ENCODE assay signal across 12 cellular contexts in the genomic region with DNA sequence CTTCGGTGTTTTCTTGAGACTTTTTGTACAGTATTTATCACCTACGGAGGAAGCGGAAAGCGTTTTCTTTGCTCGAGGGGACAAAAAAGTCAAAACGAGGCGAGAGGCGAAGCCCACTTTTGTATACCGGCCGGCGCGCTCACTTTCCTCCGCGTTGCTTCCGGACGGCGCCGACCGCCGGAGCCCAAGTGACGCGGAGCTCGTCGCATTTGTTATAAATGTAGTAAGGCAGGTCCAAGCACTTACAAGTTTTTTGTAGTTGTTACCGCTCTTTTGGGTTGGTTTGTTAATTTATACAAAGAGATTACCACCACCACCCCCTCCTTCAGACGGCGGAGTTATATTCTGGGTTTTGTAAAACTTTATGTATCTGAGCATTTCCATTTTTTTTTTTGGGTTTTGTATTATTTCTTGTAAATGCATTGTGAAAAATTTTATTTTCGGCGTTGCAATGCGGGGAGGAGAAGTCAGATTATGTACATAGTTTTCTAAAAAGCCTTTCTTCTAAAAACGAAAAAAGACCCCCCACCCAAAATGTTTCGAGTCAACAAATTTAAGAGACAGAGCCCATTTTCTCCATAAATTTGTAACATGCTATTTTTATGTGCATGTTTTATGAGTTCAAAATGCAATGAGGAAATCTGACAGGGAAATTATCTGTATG. TPM values are rescaled to one million over a fixed set of nuclear protein-coding genes. Genes with fewer than 3 reads are reported as not detected.
DNase-seq lines count a peak whose midpoint lies in the region; ATAC-seq and TF ChIP-seq lines count a peak whose summit lies in the region.
"Had no signal": no experiment of that assay in that cellular context is flagged by ENCODE, and none has a peak within 500 bp of the region (broad histone marks: within the 10 kb centered on the region; RNA-seq: fewer than 3 reads in every experiment).

No MANE protein-coding gene starts in this region.

- H3K27me3 ChIP-seq in esophagus muscularis mucosa, result peaks cover 0 to 95% (median 64%) of the 10 kb centered on the region in 4 donors
- peaks cover 0 to 100% (median 87%) of the 10 kb centered on the region in 7 donors for H3K27me3 ChIP-seq in spleen (replicated peaks in 1 of 7)

- H3K36me3 ChIP-seq in esophagus muscularis mucosa, result no peaks in the 10 kb centered on the region
- H3K36me3 ChIP-seq in spleen, result no peaks in the 10 kb centered on the region
- H3K36me3 ChIP-seq: Peyer's patch, vagina had no signal

- no peak for TF ChIP-seq CTCF in esophagus muscularis mucosa (IDR thresholded peaks at IDR 0.05)
- TF ChIP-seq CTCF in spleen (IDR thresholded peaks at IDR 0.05 in 8 of 11, conservative IDR thresholded peaks at IDR 0.05 in 3 of 11), result no peak

- peaks cover 12% of the 10 kb centered on the region for H3K36me3 Mint-ChIP-seq in activated CD8-positive, alpha-beta memory T cell treated with anti-CD3 and anti-CD28 coated beads, Interleukin-2, amount 10 ng/mL, durations not matched to agents 7 days and 5 days

- peaks cover 31 to 58% (median 49%) of the 10 kb centered on the region in 4 donors for H3K4me1 ChIP-seq in esophagus muscularis mucosa
- peaks cover 6 to 46% (median 27%) of the 10 kb centered on the region in 6 donors for H3K4me1 ChIP-seq in spleen

- no peak overlapping the region for H3K27ac ChIP-seq in esophagus muscularis mucosa (replicated peaks in 1 of 4)
- no peak overlapping the region for H3K27ac ChIP-seq in spleen
- H3K27ac ChIP-seq: Peyer's patch, vagina had no signal

- peak overlapping the region in 3 of 4 donors; percentile 15 to 24 (median 23) for H3K4me3 ChIP-seq in esophagus muscularis mucosa
- peak overlapping the region in 1 of 8 donors; percentile 33 for H3K4me3 ChIP-seq in spleen
- H3K4me3 ChIP-seq: Peyer's patch, vagina had no signal

- no peak for DNase-seq in activated CD8-positive, alpha-beta memory T cell treated with anti-CD3 and anti-CD28 coated beads, Interleukin-2, amount 10 ng/mL, durations not matched to agents 7 days and 5 days
- DNase-seq in activated CD8-positive, alpha-beta memory T cell treated with anti-CD3 and anti-CD28 coated beads for 24 hours, result no peak
- DNase-seq in NCI-H748 treated with DMSO at 0.1 percent for 48 hours (lab: John Stamatoyannopoulos, UW), result peak; percentile 22
- DNase-seq in esophagus muscularis mucosa (ENCODE audit: extremely low spot score), result peak; percentile 24
- peak; percentile 47 for DNase-seq in spleen
- DNase-seq in NCI-H146 treated with DMSO at 0.1 percent for 48 hours (lab: John Stamatoyannopoulos, UW; ENCODE audit: unreplicated experiment), result no peak
- no peak for DNase-seq in CD1c-positive myeloid dendritic cell (ENCODE audit: extremely low spot score)
- DNase-seq in NOMO-1 treated with dmso at 0.1 percent for 144 hours (lab: John Stamatoyannopoulos, UW; ENCODE audit: unreplicated experiment), result no peak
- DNase-seq: central memory CD4-positive, alpha-beta T cell; Peyer's patch; small intestine had no signal

- peak overlapping the region; percentile 54 for H3K27ac Mint-ChIP-seq in activated CD8-positive, alpha-beta memory T cell treated with anti-CD3 and anti-CD28 coated beads, Interleukin-2, amount 10 ng/mL, durations not matched to agents 7 days and 5 days

- CTCF ChIA-PET in activated CD8-positive, alpha-beta memory T cell treated with anti-CD3 and anti-CD28 coated beads, Interleukin-2, amount 10 ng/mL, durations not matched to agents 7 days and 5 days (lab: Charles Lee), result no interaction called here

- no peak for TF ChIP-seq POLR2A in esophagus muscularis mucosa (IDR thresholded peaks at IDR 0.05; ENCODE audit: low read depth)
- no peak for TF ChIP-seq POLR2A in spleen (IDR thresholded peaks at IDR 0.05)

- no peaks in the 10 kb centered on the region for H3K4me1 Mint-ChIP-seq in activated CD8-positive, alpha-beta memory T cell treated with anti-CD3 and anti-CD28 coated beads, Interleukin-2, amount 10 ng/mL, durations not matched to agents 7 days and 5 days

- intact Hi-C loops in esophagus muscularis mucosa (cut with DNase I), result no loop called here
- intact Hi-C loops in spleen (cut with DNase I; ENCODE audit: low total_unique reads), result no loop called here

- peaks cover 62% of the 10 kb centered on the region for H3K27me3 Mint-ChIP-seq in activated CD8-positive, alpha-beta memory T cell treated with anti-CD3 and anti-CD28 coated beads, Interleukin-2, amount 10 ng/mL, durations not matched to agents 7 days and 5 days

- H3K4me3 Mint-ChIP-seq in activated CD8-positive, alpha-beta memory T cell treated with anti-CD3 and anti-CD28 coated beads, Interleukin-2, amount 10 ng/mL, durations not matched to agents 7 days and 5 days, result no peak overlapping the region

- no peaks in the 10 kb centered on the region for H3K9me3 Mint-ChIP-seq in activated CD8-positive, alpha-beta memory T cell treated with anti-CD3 and anti-CD28 coated beads, Interleukin-2, amount 10 ng/mL, durations not matched to agents 7 days and 5 days (ENCODE audit: low read depth)

- ATAC-seq in activated CD8-positive, alpha-beta memory T cell treated with anti-CD3 and anti-CD28 coated beads, Interleukin-2, amount 10 ng/mL, durations not matched to agents 7 days and 5 days, result no peak

- WGBS in esophagus muscularis mucosa, result 12% methylated on average over 32 of the region's 32 CpGs
- WGBS in spleen, 5 donors, result 7 to 16% (median 8%) methylated on average over 32 of the region's 32 CpGs

- no peak for TF ChIP-seq EP300 in esophagus muscularis mucosa (IDR thresholded peaks at IDR 0.05)

- H3K9me3 ChIP-seq in esophagus muscularis mucosa, result no peaks in the 10 kb centered on the region
- H3K9me3 ChIP-seq in spleen, result peaks cover 0 to 12% (median 0%) of the 10 kb centered on the region in 8 donors
- H3K9me3 ChIP-seq: vagina had no signal

RNA-seq across cellular contexts. Expression of a gene that starts 2.2 kb away (rescaled TPM):
- total RNA-seq in activated CD8-positive, alpha-beta memory T cell treated with anti-CD3 and anti-CD28 coated beads, Interleukin-2, amount 10 ng/mL, durations not matched to agents 7 days and 5 days, result not detected
- total RNA-seq in esophagus muscularis mucosa (under 1 TPM in 2 of 4 donors, not detected in 2; under 0.01 to 0.17 TPM), spleen (not detected)
- not detected for polyA plus RNA-seq in spleen
- total RNA-seq: Peyer's patch, vagina had no signal

Comparison
In these comparisons a context has a peak if more than half of its experiments do, and no peak if none do; other contexts are left out.
1. DNase-seq: peak in NCI-H748 treated with DMSO at 0.1 percent for 48 hours (single experiment), esophagus muscularis mucosa (single experiment) and spleen (single experiment); none in activated CD8-positive, alpha-beta memory T cell treated with anti-CD3 and anti-CD28 coated beads, Interleukin-2, amount 10 ng/mL, durations not matched to agents 7 days and 5 days (single experiment), activated CD8-positive, alpha-beta memory T cell treated with anti-CD3 and anti-CD28 coated beads for 24 hours (single experiment), NCI-H146 treated with DMSO at 0.1 percent for 48 hours (single experiment), CD1c-positive myeloid dendritic cell (single experiment) and NOMO-1 treated with dmso at 0.1 percent for 144 hours (single experiment).